ENCODE assay signal across 13 cellular contexts in genomic region chr1:32958827-32959226, GRCh38.
"Had no signal": no experiment of that assay in that cellular context is flagged by ENCODE, and none has a peak within 500 bp of the region (broad histone marks: within the 10 kb centered on the region; RNA-seq: fewer than 3 reads in every experiment).

No MANE protein-coding gene starts in this region.

- ATAC-seq: activated naive CD4-positive, alpha-beta T cell treated with anti-CD3 and anti-CD28 coated beads, Interleukin-2, amount 50 U/mL, for 72 hours had no signal

- DNase-seq: activated CD4-positive, alpha-beta T cell treated with anti-CD3 and anti-CD28 coated beads for 4 hours; activated CD8-positive, alpha-beta memory T cell treated with anti-CD3 and anti-CD28 coated beads for 24 hours; activated effector memory CD4-positive, alpha-beta T cell treated with anti-CD3 and anti-CD28 coated beads, Interleukin-2, amount 50 U/mL, for 16 hours; anterior cingulate cortex; cerebellar nuclear complex; dermis blood vessel endothelial cell; endodermal cell; erythroblast; hippocampal formation; posterior cingulate gyrus; T-helper 9 cell had no signal

- H3K27ac Mint-ChIP-seq: activated naive CD4-positive, alpha-beta T cell treated with anti-CD3 and anti-CD28 coated beads, Interleukin-2, amount 50 U/mL, for 72 hours; endodermal cell had no signal

- H3K27me3 ChIP-seq: tibial nerve had no signal

- H3K36me3 ChIP-seq: tibial nerve had no signal

- H3K4me3 ChIP-seq: tibial nerve had no signal

- H3K4me3 Mint-ChIP-seq: endodermal cell had no signal

- H3K9me3 ChIP-seq: tibial nerve had no signal

- H3K9me3 Mint-ChIP-seq: activated naive CD4-positive, alpha-beta T cell treated with anti-CD3 and anti-CD28 coated beads, Interleukin-2, amount 50 U/mL, for 72 hours; endodermal cell had no signal

- H3K36me3 Mint-ChIP-seq: activated naive CD4-positive, alpha-beta T cell treated with anti-CD3 and anti-CD28 coated beads, Interleukin-2, amount 50 U/mL, for 72 hours had no signal
